9 cellular contexts compared by ENCODE assay signal in the genomic region with DNA sequence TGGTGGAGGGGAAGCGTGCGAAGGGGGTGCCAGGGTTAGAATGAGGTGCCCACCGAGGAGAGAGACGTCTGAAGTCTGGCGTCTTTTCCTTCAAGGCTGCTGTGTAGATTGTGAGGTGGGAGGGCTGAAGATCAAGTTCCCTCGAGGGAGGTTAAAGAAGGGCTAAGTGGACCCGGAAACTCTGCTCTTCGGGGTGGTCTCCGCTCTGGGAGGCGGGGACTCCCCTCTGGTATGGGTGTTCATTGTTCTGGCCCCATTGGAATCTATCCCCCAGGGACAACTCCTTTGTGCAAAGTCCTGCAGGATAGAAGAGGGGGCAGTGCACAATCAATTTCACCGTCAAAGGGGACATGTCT. TPM values are rescaled to one million over a fixed set of nuclear protein-coding genes. Genes with fewer than 3 reads are reported as not detected.
DNase-seq lines count a peak whose midpoint lies in the region; ATAC-seq lines count a peak whose summit lies in the region.
"Had no signal": no experiment of that assay in that cellular context is flagged by ENCODE, and none has a peak within 500 bp of the region (broad histone marks: within the 10 kb centered on the region; RNA-seq: fewer than 3 reads in every experiment).

No MANE protein-coding gene starts in this region.

- H3K4me1 Mint-ChIP-seq in activated T-helper 1 cell treated with anti-CD3 and anti-CD28 coated beads, Interleukin-12 subunit alpha, Interleukin-12 subunit beta, Interleukin-2, Interleukin-4 antibody, amounts not matched to agents 30 ng/mL and 10 ng/mL and 1 ng/mL, durations not matched to agents 14 hours and 24 hours and 36 hours (ENCODE audit: low read depth): peaks cover 37% of the 10 kb centered on the region
- peaks cover 41 to 51% of the 10 kb centered on the region in 2 donors for H3K4me1 Mint-ChIP-seq in stimulated activated naive B cell treated with anti-CD40 and anti-IgM and Interleukin-4, amounts not matched to agents 10 μg/mL and 1 μg/mL and 100 μg/mL, for 72 hours

- H3K36me3 ChIP-seq in iPS DF 6.9 (ENCODE audit: control insufficient read depth, insufficient read depth, low read length): peaks cover 29% of the 10 kb centered on the region

- no CpG with 5 or more reads among the region's 11 CpGs for WGBS in iPS DF 6.9 (ENCODE audit: insufficient coverage, insufficient read length)

- DNase-seq in DMS79 (lab: John Stamatoyannopoulos, UW) (peak; percentile 80), DMS79 treated with DMSO at 0.1 percent for 48 hours (lab: John Stamatoyannopoulos, UW) (no peak), iPS DF 6.9 (ENCODE audit: low read depth, low spot score) (no peak), NCI-H1092 (lab: John Stamatoyannopoulos, UW) (no peak), SKM-1 treated with dmso at 0.1 percent for 144 hours (lab: John Stamatoyannopoulos, UW; ENCODE audit: unreplicated experiment) (no peak), pons (ENCODE audit: low spot score) (no peak)
- DNase-seq in activated T-helper 1 cell treated with anti-CD3 and anti-CD28 coated beads, Interleukin-12 subunit alpha, Interleukin-12 subunit beta, Interleukin-2, Interleukin-4 antibody, amounts not matched to agents 30 ng/mL and 10 ng/mL and 1 ng/mL, durations not matched to agents 14 hours and 24 hours and 36 hours (ENCODE audit: low spot score): no peak
- no peak for DNase-seq in stimulated activated naive B cell treated with anti-CD40 and anti-IgM and Interleukin-4, amounts not matched to agents 10 μg/mL and 1 μg/mL and 100 μg/mL, for 72 hours
- DNase-seq: 8988T had no signal

- H3K4me3 Mint-ChIP-seq in activated T-helper 1 cell treated with anti-CD3 and anti-CD28 coated beads, Interleukin-12 subunit alpha, Interleukin-12 subunit beta, Interleukin-2, Interleukin-4 antibody, amounts not matched to agents 30 ng/mL and 10 ng/mL and 1 ng/mL, durations not matched to agents 14 hours and 24 hours and 36 hours: peak overlapping the region; percentile 65
- peak overlapping the region; percentile 87 for H3K4me3 Mint-ChIP-seq in stimulated activated naive B cell treated with anti-CD40 and anti-IgM and Interleukin-4, amounts not matched to agents 10 μg/mL and 1 μg/mL and 100 μg/mL, for 72 hours

- no peaks in the 10 kb centered on the region for H3K9me3 Mint-ChIP-seq in activated T-helper 1 cell treated with anti-CD3 and anti-CD28 coated beads, Interleukin-12 subunit alpha, Interleukin-12 subunit beta, Interleukin-2, Interleukin-4 antibody, amounts not matched to agents 30 ng/mL and 10 ng/mL and 1 ng/mL, durations not matched to agents 14 hours and 24 hours and 36 hours
- H3K9me3 Mint-ChIP-seq in stimulated activated naive B cell treated with anti-CD40 and anti-IgM and Interleukin-4, amounts not matched to agents 10 μg/mL and 1 μg/mL and 100 μg/mL, for 72 hours: no peaks in the 10 kb centered on the region

- H3K4me1 ChIP-seq in iPS DF 6.9 (ENCODE audit: control insufficient read depth, insufficient read depth, low read length): no peaks in the 10 kb centered on the region

- ATAC-seq in stimulated activated naive B cell treated with anti-CD40 and anti-IgM and Interleukin-4, amounts not matched to agents 10 μg/mL and 1 μg/mL and 100 μg/mL, for 72 hours (replicated peaks): no peak

- H3K27ac Mint-ChIP-seq in activated T-helper 1 cell treated with anti-CD3 and anti-CD28 coated beads, Interleukin-12 subunit alpha, Interleukin-12 subunit beta, Interleukin-2, Interleukin-4 antibody, amounts not matched to agents 30 ng/mL and 10 ng/mL and 1 ng/mL, durations not matched to agents 14 hours and 24 hours and 36 hours: peak overlapping the region; percentile 73
- peak overlapping the region; percentile 95 for H3K27ac Mint-ChIP-seq in stimulated activated naive B cell treated with anti-CD40 and anti-IgM and Interleukin-4, amounts not matched to agents 10 μg/mL and 1 μg/mL and 100 μg/mL, for 72 hours

- intact Hi-C loops in activated T-helper 1 cell treated with anti-CD3 and anti-CD28 coated beads, Interleukin-12 subunit alpha, Interleukin-12 subunit beta, Interleukin-2, Interleukin-4 antibody, amounts not matched to agents 30 ng/mL and 10 ng/mL and 1 ng/mL, durations not matched to agents 14 hours and 24 hours and 36 hours (cut with micrococcal nuclease): loop anchor here (2.0 to 10.0 kb wide), 4 partner anchors 73 to 677 kb away; a partner anchor contains a TSS

- peak overlapping the region; percentile 38 for H3K27ac ChIP-seq in iPS DF 6.9 (ENCODE audit: low read length)

- peak overlapping the region; percentile 58; the same call in 1 of the 2 replicates for H3K4me3 ChIP-seq in iPS DF 6.9 (ENCODE audit: low read length)

- H3K9me3 ChIP-seq in iPS DF 6.9 (ENCODE audit: control insufficient read depth, insufficient read depth, low read length): no peaks in the 10 kb centered on the region

- peaks cover 34% of the 10 kb centered on the region for H3K36me3 Mint-ChIP-seq in activated T-helper 1 cell treated with anti-CD3 and anti-CD28 coated beads, Interleukin-12 subunit alpha, Interleukin-12 subunit beta, Interleukin-2, Interleukin-4 antibody, amounts not matched to agents 30 ng/mL and 10 ng/mL and 1 ng/mL, durations not matched to agents 14 hours and 24 hours and 36 hours (ENCODE audit: low read depth)
- H3K36me3 Mint-ChIP-seq in stimulated activated naive B cell treated with anti-CD40 and anti-IgM and Interleukin-4, amounts not matched to agents 10 μg/mL and 1 μg/mL and 100 μg/mL, for 72 hours: peaks cover 31 to 61% of the 10 kb centered on the region in 2 donors

- peaks cover 23% of the 10 kb centered on the region for H3K27me3 Mint-ChIP-seq in activated T-helper 1 cell treated with anti-CD3 and anti-CD28 coated beads, Interleukin-12 subunit alpha, Interleukin-12 subunit beta, Interleukin-2, Interleukin-4 antibody, amounts not matched to agents 30 ng/mL and 10 ng/mL and 1 ng/mL, durations not matched to agents 14 hours and 24 hours and 36 hours (ENCODE audit: insufficient read depth)
- no peaks in the 10 kb centered on the region for H3K27me3 Mint-ChIP-seq in stimulated activated naive B cell treated with anti-CD40 and anti-IgM and Interleukin-4, amounts not matched to agents 10 μg/mL and 1 μg/mL and 100 μg/mL, for 72 hours

- H3K27me3 ChIP-seq in iPS DF 6.9 (ENCODE audit: control insufficient read depth, insufficient read depth, low read length): no peaks in the 10 kb centered on the region

RNA-seq across cellular contexts. Expression of a gene that starts 0.6 kb away (rescaled TPM):
- total RNA-seq in activated T-helper 1 cell treated with anti-CD3 and anti-CD28 coated beads, Interleukin-12 subunit alpha, Interleukin-12 subunit beta, Interleukin-2, Interleukin-4 antibody, amounts not matched to agents 30 ng/mL and 10 ng/mL and 1 ng/mL, durations not matched to agents 14 hours and 24 hours and 36 hours: 17.6 and 18.2 TPM in 2 replicates

RNA-seq across cellular contexts. Expression of a gene that starts 1.5 kb away (rescaled TPM):
- total RNA-seq in activated T-helper 1 cell treated with anti-CD3 and anti-CD28 coated beads, Interleukin-12 subunit alpha, Interleukin-12 subunit beta, Interleukin-2, Interleukin-4 antibody, amounts not matched to agents 30 ng/mL and 10 ng/mL and 1 ng/mL, durations not matched to agents 14 hours and 24 hours and 36 hours: 1,513 and 1,534 TPM in 2 replicates

RNA-seq across cellular contexts. Expression of a gene that starts 6.6 kb away (rescaled TPM):
- 4.4 and 5.2 TPM in 2 replicates for total RNA-seq in activated T-helper 1 cell treated with anti-CD3 and anti-CD28 coated beads, Interleukin-12 subunit alpha, Interleukin-12 subunit beta, Interleukin-2, Interleukin-4 antibody, amounts not matched to agents 30 ng/mL and 10 ng/mL and 1 ng/mL, durations not matched to agents 14 hours and 24 hours and 36 hours

RNA-seq across cellular contexts. Expression of a gene that starts 7.7 kb away (rescaled TPM):
- 9.5 and 11.5 TPM in 2 replicates for total RNA-seq in activated T-helper 1 cell treated with anti-CD3 and anti-CD28 coated beads, Interleukin-12 subunit alpha, Interleukin-12 subunit beta, Interleukin-2, Interleukin-4 antibody, amounts not matched to agents 30 ng/mL and 10 ng/mL and 1 ng/mL, durations not matched to agents 14 hours and 24 hours and 36 hours

RNA-seq across cellular contexts. Expression of a gene that starts 10.3 kb away (rescaled TPM):
- 5.2 and 5.4 TPM in 2 replicates for total RNA-seq in activated T-helper 1 cell treated with anti-CD3 and anti-CD28 coated beads, Interleukin-12 subunit alpha, Interleukin-12 subunit beta, Interleukin-2, Interleukin-4 antibody, amounts not matched to agents 30 ng/mL and 10 ng/mL and 1 ng/mL, durations not matched to agents 14 hours and 24 hours and 36 hours
